Comparison of ENCODE assay signal across 1 cellular context in genomic region chr20:47292581-47292980, GRCh38.
TF ChIP-seq lines count a peak whose summit lies in the region.

No MANE protein-coding gene starts in this region.

TF ChIP-seq in HepG2, 621 proteins besides CTCF, POLR2A, EP300 and RAD21:
- no peak for TF ChIP-seq ARID4A (CRISPR knock-in tag; IDR thresholded peaks at IDR 0.05; ENCODE audit: borderline replicate concordance)
- TF ChIP-seq RBM22 (optimal IDR thresholded peaks at IDR 0.05; ENCODE audit: low read length), result peak; percentile 73
